In the genomic region with DNA sequence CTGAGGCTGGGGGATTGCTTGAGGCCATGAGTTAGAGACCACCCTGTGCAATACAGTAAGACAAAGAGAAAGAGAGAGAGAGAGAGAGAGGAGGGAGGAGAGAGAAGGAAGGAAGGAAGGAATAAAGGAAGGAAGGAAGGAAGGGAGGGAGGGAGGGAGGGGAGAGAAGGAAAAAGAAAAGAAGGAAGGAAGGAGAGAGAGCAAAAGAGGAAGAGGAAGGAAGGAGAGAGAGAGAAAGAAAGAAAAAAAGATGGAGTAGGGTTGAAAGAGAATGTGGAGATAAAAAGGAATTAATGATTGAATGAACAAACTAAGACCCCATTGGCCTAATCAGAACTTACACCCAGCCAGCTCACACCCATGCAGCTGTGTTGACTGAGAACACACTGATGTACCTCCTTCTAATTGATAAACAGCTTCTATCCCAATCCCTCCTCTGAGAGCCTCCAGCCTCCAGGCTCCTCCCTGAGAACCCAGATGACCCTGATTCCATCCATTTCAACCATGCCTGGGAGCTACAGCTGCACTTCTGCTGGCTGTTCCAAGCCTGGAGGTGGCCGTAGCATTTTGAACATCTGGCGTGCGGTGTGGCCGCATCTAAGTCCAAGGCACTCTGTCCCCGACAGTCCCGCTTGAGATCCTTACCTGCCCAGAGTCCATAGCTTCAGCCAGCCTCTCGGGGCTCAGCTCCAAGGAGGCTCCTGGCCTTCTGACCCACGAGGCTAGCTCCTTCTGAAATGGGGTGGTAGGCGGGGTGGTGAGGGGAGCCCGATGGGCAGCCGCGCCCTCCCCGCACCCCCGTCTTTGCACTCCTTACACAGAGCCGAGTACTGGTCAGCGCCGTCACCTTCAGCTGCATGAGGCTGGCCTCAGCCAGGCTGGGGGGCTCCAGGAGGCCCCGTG, we compare ENCODE assay signal across 1 cellular context.
TF ChIP-seq lines count a peak whose summit lies in the region.

No MANE protein-coding gene starts in this region.

TF ChIP-seq in GM23338, 12 proteins besides CTCF, POLR2A, EP300 and RAD21:
- TF ChIP-seq CREB1 (CRISPR knock-in tag; IDR thresholded peaks at IDR 0.05; ENCODE audit: low read depth) = no peak
- TF ChIP-seq, protein P1, sequence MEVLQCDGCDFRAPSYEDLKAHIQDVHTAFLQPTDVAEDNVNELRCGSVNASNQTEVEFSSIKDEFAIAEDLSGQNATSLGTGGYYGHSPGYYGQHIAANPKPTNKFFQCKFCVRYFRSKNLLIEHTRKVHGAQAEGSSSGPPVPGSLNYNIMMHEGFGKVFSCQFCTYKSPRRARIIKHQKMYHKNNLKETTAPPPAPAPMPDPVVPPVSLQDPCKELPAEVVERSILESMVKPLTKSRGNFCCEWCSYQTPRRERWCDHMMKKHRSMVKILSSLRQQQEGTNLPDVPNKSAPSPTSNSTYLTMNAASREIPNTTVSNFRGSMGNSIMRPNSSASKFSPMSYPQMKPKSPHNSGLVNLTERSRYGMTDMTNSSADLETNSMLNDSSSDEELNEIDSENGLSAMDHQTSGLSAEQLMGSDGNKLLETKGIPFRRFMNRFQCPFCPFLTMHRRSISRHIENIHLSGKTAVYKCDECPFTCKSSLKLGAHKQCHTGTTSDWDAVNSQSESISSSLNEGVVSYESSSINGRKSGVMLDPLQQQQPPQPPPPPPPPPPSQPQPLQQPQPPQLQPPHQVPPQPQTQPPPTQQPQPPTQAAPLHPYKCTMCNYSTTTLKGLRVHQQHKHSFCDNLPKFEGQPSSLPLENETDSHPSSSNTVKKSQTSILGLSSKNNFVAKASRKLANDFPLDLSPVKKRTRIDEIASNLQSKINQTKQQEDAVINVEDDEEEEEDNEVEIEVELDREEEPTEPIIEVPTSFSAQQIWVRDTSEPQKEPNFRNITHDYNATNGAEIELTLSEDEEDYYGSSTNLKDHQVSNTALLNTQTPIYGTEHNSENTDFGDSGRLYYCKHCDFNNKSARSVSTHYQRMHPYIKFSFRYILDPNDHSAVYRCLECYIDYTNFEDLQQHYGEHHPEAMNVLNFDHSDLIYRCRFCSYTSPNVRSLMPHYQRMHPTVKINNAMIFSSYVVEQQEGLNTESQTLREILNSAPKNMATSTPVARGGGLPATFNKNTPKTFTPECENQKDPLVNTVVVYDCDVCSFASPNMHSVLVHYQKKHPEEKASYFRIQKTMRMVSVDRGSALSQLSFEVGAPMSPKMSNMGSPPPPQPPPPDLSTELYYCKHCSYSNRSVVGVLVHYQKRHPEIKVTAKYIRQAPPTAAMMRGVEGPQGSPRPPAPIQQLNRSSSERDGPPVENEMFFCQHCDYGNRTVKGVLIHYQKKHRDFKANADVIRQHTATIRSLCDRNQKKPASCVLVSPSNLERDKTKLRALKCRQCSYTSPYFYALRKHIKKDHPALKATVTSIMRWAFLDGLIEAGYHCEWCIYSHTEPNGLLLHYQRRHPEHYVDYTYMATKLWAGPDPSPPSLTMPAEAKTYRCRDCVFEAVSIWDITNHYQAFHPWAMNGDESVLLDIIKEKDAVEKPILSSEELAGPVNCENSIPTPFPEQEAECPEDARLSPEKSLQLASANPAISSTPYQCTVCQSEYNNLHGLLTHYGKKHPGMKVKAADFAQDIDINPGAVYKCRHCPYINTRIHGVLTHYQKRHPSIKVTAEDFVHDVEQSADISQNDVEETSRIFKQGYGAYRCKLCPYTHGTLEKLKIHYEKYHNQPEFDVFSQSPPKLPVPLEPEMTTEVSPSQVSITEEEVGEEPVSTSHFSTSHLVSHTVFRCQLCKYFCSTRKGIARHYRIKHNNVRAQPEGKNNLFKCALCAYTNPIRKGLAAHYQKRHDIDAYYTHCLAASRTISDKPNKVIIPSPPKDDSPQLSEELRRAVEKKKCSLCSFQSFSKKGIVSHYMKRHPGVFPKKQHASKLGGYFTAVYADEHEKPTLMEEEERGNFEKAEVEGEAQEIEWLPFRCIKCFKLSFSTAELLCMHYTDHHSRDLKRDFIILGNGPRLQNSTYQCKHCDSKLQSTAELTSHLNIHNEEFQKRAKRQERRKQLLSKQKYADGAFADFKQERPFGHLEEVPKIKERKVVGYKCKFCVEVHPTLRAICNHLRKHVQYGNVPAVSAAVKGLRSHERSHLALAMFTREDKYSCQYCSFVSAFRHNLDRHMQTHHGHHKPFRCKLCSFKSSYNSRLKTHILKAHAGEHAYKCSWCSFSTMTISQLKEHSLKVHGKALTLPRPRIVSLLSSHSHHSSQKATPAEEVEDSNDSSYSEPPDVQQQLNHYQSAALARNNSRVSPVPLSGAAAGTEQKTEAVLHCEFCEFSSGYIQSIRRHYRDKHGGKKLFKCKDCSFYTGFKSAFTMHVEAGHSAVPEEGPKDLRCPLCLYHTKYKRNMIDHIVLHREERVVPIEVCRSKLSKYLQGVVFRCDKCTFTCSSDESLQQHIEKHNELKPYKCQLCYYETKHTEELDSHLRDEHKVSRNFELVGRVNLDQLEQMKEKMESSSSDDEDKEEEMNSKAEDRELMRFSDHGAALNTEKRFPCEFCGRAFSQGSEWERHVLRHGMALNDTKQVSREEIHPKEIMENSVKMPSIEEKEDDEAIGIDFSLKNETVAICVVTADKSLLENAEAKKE (CRISPR knock-in tag; IDR thresholded peaks at IDR 0.05) = no peak
- TF ChIP-seq ZNF331 (CRISPR knock-in tag; IDR thresholded peaks at IDR 0.05; ENCODE audit: low read depth) = no peak
- TF ChIP-seq JUNB (IDR thresholded peaks at IDR 0.05; ENCODE audit: unreplicated experiment) = no peak
- TF ChIP-seq ZNF114 (CRISPR knock-in tag; IDR thresholded peaks at IDR 0.05) = no peak
- TF ChIP-seq STAT1 (IDR thresholded peaks at IDR 0.05; ENCODE audit: unreplicated experiment) = no peak
- TF ChIP-seq, protein P2, sequence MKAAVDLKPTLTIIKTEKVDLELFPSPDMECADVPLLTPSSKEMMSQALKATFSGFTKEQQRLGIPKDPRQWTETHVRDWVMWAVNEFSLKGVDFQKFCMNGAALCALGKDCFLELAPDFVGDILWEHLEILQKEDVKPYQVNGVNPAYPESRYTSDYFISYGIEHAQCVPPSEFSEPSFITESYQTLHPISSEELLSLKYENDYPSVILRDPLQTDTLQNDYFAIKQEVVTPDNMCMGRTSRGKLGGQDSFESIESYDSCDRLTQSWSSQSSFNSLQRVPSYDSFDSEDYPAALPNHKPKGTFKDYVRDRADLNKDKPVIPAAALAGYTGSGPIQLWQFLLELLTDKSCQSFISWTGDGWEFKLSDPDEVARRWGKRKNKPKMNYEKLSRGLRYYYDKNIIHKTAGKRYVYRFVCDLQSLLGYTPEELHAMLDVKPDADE (IDR thresholded peaks at IDR 0.05) = no peak
- TF ChIP-seq EZH2 (IDR thresholded peaks at IDR 0.05; ENCODE audit: low read depth, unreplicated experiment) = no peak
- TF ChIP-seq NANOG (IDR thresholded peaks at IDR 0.05; ENCODE audit: borderline replicate concordance) = no peak
- TF ChIP-seq POLR2AphosphoS5 (IDR thresholded peaks at IDR 0.05; ENCODE audit: low read depth) = no peak
- no peak for TF ChIP-seq EZH2phosphoT487 (IDR thresholded peaks at IDR 0.05; ENCODE audit: unreplicated experiment)
- no peak for TF ChIP-seq REST (IDR thresholded peaks at IDR 0.05; ENCODE audit: unreplicated experiment)
